9 cellular contexts compared by ENCODE assay signal in the genomic region with DNA sequence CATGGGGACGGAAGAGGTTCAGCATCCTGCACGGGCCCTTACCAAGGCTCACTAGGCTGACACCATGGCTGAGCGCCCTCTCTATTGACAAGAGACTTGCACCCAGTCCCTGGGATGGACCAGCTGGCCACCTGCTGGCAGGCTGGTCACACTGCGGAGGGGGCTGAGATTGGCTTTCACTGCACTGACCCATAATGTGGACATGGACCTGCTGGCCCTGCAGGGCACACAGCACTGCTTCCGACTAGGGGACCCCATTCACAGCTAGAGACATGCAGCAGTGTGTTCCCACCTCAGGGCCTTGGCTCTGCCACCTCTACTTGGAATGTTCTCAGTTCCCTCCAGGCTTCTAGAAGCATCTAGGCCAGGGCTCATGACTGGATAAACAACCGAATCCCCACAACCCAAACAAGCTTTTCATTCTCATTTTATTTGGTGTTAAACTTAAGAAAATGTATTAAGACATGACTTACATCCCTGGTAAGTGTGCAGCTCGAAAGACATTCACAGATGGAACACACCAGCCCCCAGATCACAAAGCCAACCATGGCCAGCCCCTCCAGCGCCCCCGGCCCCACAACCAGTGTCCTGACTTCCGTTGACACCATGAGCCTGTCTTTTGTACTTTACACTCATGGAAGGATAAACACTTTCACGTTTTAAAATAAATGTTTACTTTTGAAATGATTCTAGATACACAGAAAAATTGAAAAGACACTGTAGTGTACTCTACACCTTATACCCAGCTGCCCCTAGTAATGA. TPM values are rescaled to one million over a fixed set of nuclear protein-coding genes. Genes with fewer than 3 reads are reported as not detected.
DNase-seq lines count a peak whose midpoint lies in the region; ATAC-seq, FAIRE-seq and TF ChIP-seq lines count a peak whose summit lies in the region.
"Had no signal": no experiment of that assay in that cellular context is flagged by ENCODE, and none has a peak within 500 bp of the region (broad histone marks: within the 10 kb centered on the region; RNA-seq: fewer than 3 reads in every experiment).

No MANE protein-coding gene starts in this region.

- peak; percentile 75 to 96 for TF ChIP-seq RAD21 in K562 (CRISPR knock-in tag; conservative IDR thresholded peaks at IDR 0.05 in 1 of 2, IDR thresholded peaks at IDR 0.05 in 1 of 2)

- CTCF ChIA-PET in K562 (lab: Yijun Ruan, JAX; ENCODE audit: low intra/inter-chr PET ratio), result interaction anchor here (1.5 to 1.7 kb wide), 2 partner anchors 192 to 203 kb away, joined by 4 to 5 read pairs; no protein-coding TSS in a partner anchor

- DNase-seq in AG09319 (ENCODE audit: extremely low read depth, low read depth) (no peak), H4 (ENCODE audit: low spot score) (peak; percentile 48), T1000 (lab: John Stamatoyannopoulos, UW) (peak; percentile 25), K562 (ENCODE audit: extremely low read depth in 1 of 4, low spot score in 3 of 4) (peak; percentile 65 to 77 (median 72)), kidney epithelial cell (ENCODE audit: low read depth) (no peak), DMS79 treated with DMSO at 0.1 percent for 48 hours (lab: John Stamatoyannopoulos, UW) (no peak), GM12892 (ENCODE audit: insufficient read length) (no peak)
- DNase-seq in stimulated activated CD4-positive, alpha-beta T cell treated with anti-CD3 and anti-CD28 coated beads, TNF-alpha, amount 100 ng/mL, for 4 hours (ENCODE audit: low read depth in 3 of 3), result peak; percentile 11 to 19 (median 16)

- no peak overlapping the region for H2AFZ ChIP-seq in K562 (ENCODE audit: low read depth, low read length)

- no peak overlapping the region for H3K4me2 ChIP-seq in K562 (ENCODE audit: insufficient read depth, low read length)

- no TSS peak for BruUV-seq in K562 (replicated peaks; lab: Mats Ljungman, UMichigan)

- no peaks in the 10 kb centered on the region for H4K20me1 ChIP-seq in K562 (replicated peaks; ENCODE audit: control insufficient read depth, insufficient read depth, low read length)

- H3K9ac ChIP-seq in K562 (ENCODE audit: insufficient read depth in 1 of 2, low read depth in 2 of 2, low read length in 2 of 2), result no peak overlapping the region; a peak in 1 of 4 replicates

- peak; percentile 95 for TF ChIP-seq CTCF in AG09319 (IDR thresholded peaks at IDR 0.05; ENCODE audit: low read depth, low read length)
- TF ChIP-seq CTCF in K562 (IDR thresholded peaks at IDR 0.05 in 2 of 3, conservative IDR thresholded peaks at IDR 0.05 in 1 of 3; ENCODE audit: insufficient read depth in 2 of 3, low read depth in 1 of 3, low read length in 3 of 3), result peak; percentile 89 to 96 (median 93)
- peak; percentile 94 for TF ChIP-seq CTCF in kidney epithelial cell (IDR thresholded peaks at IDR 0.05; ENCODE audit: insufficient read depth, low read length, poor library complexity, severe bottlenecking)

- in situ Hi-C loops in K562 (cut with MboI), result no loop called here

- WGBS in K562 (ENCODE audit: insufficient coverage, low coverage, missing lambda C conversion rate), result 41% methylated on average over 11 of the region's 11 CpGs

- peak; percentile 95 for ATAC-seq in K562

- TF ChIP-seq POLR2A in K562 (conservative IDR thresholded peaks at IDR 0.05) (no peak), GM12892 (IDR thresholded peaks at IDR 0.05; ENCODE audit: low read depth, low read length) (no peak)

- H3K4me3 ChIP-seq in K562 (no peak overlapping the region), kidney epithelial cell (ENCODE audit: low read depth, low read length) (no peak overlapping the region)
- H3K4me3 ChIP-seq: HAP-1 had no signal

- FAIRE-seq in K562 (lab: Jason Lieb, UNC) (peak; percentile 67), GM12892 (lab: Jason Lieb, UNC) (no peak)

- no peak overlapping the region for H3K27ac ChIP-seq in K562 (ENCODE audit: extremely low read depth, low read depth, low read length)

- peaks cover 13 to 28% of the 10 kb centered on the region in 2 experiments; a peak in 3 of 5 replicates for H3K27me3 ChIP-seq in K562 (ENCODE audit: control insufficient read depth in 2 of 2, insufficient read depth in 2 of 2, low read length in 2 of 2)
- H3K27me3 ChIP-seq in kidney epithelial cell (ENCODE audit: control insufficient read depth, insufficient read depth, low read length), result peaks cover 6% of the 10 kb centered on the region

- no peak for TF ChIP-seq EP300 in K562 (IDR thresholded peaks at IDR 0.05; ENCODE audit: low read length)

- H3K79me2 ChIP-seq in K562 (ENCODE audit: control insufficient read depth, insufficient read depth, low read length), result no peaks in the 10 kb centered on the region

- POLR2A ChIA-PET in K562 (lab: Yijun Ruan, JAX), result interaction anchor here (0.5 to 1.3 kb wide), 4 partner anchors 19 to 684 kb away, joined by 3 to 5 read pairs (median 4); a partner anchor contains a TSS

- H3K4me1 ChIP-seq in K562 (replicated peaks in 1 of 2; ENCODE audit: control insufficient read depth in 2 of 2, insufficient read depth in 2 of 2, low read length in 2 of 2), result peaks cover 0 to 29% of the 10 kb centered on the region in 2 experiments; a peak in 2 of 5 replicates
- H3K4me1 ChIP-seq: HAP-1 had no signal

- intact Hi-C loops in K562 (cut with micrococcal nuclease), result loop anchor here (1.0 to 5.0 kb wide), 3 partner anchors 42 to 202 kb away; no protein-coding TSS in a partner anchor

- H3K9me1 ChIP-seq in K562 (ENCODE audit: control insufficient read depth, insufficient read depth, low read length), result no peaks in the 10 kb centered on the region

- H3K9me3 ChIP-seq in K562 (replicated peaks; ENCODE audit: control insufficient read depth, insufficient read depth, low read depth, low read length), result no peaks in the 10 kb centered on the region
- H3K9me3 ChIP-seq: HAP-1 had no signal

- no peaks in the 10 kb centered on the region for H3K36me3 ChIP-seq in K562 (ENCODE audit: control insufficient read depth, insufficient read depth, low read length)
- H3K36me3 ChIP-seq in kidney epithelial cell (ENCODE audit: control insufficient read depth, insufficient read depth, low read length), result no peaks in the 10 kb centered on the region
- H3K36me3 ChIP-seq: HAP-1 had no signal

RNA-seq across cellular contexts. Expression of a gene that starts 9.3 kb away (rescaled TPM):
- total RNA-seq in H4 (2014; rRNA removed; shearing (Covaris generic)), result not detected in 2 replicates
- not detected in 2 replicates for total RNA-seq in K562 (2011; cell fraction: chromatin; rRNA removed; ENCODE audit: low replicate concordance)
- total RNA-seq in K562 (2011; cell fraction: nucleolus; rRNA removed), result not detected in 2 replicates
- total RNA-seq in K562 (2011; cell fraction: nucleoplasm; rRNA removed), result not detected in 2 replicates
- not detected in 2 replicates for total RNA-seq in K562 (2014; rRNA removed)
- not detected in 2 replicates for total RNA-seq in K562 (2014; rRNA removed; fragmentation: Illumina TruSeq; extraction: Trizol)
- not detected in 2 replicates for total RNA-seq in K562 (2015; rRNA removed; fragmentation: Illumina TruSeq; extraction: Trizol)
- not detected in 2 replicates for total RNA-seq in K562 (2021)
- not detected in 2 replicates for polyA plus RNA-seq in K562 (2011; rRNA removed)
- not detected in 2 replicates for polyA plus RNA-seq in K562 (2011; cell fraction: cytosol; rRNA removed)
- polyA plus RNA-seq in K562 (2011; cell fraction: nucleus; rRNA removed), result not detected in 2 replicates
- not detected in 2 replicates for polyA plus RNA-seq in K562 (2012)
- polyA plus RNA-seq in K562 (2014; fragmentation: Illumina TruSeq; extraction: Trizol), result not detected in 2 replicates
- not detected for polyA plus RNA-seq in K562 (2014; fragmentation: Nextera tagmentation; extraction: Ambion mirVana)
- polyA plus RNA-seq in K562 (2014; rRNA removed), result not detected in 2 replicates
- not detected in 2 replicates for polyA minus RNA-seq in K562 (2011; rRNA and poly(A)+ RNA removed)
- not detected in 2 replicates for polyA minus RNA-seq in K562 (2011; cell fraction: cytosol; rRNA and poly(A)+ RNA removed)
- not detected in 2 replicates for polyA minus RNA-seq in K562 (2011; cell fraction: nucleus; rRNA and poly(A)+ RNA removed)
- not detected in 2 replicates for total RNA-seq in kidney epithelial cell
- not detected for polyA plus RNA-seq in GM12892 (2012; ENCODE audit: missing spikeins)

RNA-seq across cellular contexts. Expression of a gene that starts 18.9 kb away (rescaled TPM):
- 17.5 and 30.5 TPM in 2 replicates for total RNA-seq in H4 (2014; rRNA removed; shearing (Covaris generic))
- total RNA-seq in K562 (2011; cell fraction: chromatin; rRNA removed; ENCODE audit: low replicate concordance), result 64.2 and 253 TPM in 2 replicates
- total RNA-seq in K562 (2011; cell fraction: nucleolus; rRNA removed), result 186 and 214 TPM in 2 replicates
- 76.0 and 95.5 TPM in 2 replicates for total RNA-seq in K562 (2011; cell fraction: nucleoplasm; rRNA removed)
- total RNA-seq in K562 (2014; rRNA removed) (43.3 and 54.0 TPM in 2 replicates), K562 (2014; rRNA removed; fragmentation: Illumina TruSeq; extraction: Trizol) (10.4 and 11.0 TPM in 2 replicates), K562 (2015; rRNA removed; fragmentation: Illumina TruSeq; extraction: Trizol) (29.6 and 33.2 TPM in 2 replicates), K562 (2021) (46.5 and 53.4 TPM in 2 replicates), kidney epithelial cell (24.1 and 33.8 TPM in 2 replicates)
- polyA plus RNA-seq in K562 (2011; rRNA removed) (43.4 and 71.1 TPM in 2 replicates), K562 (2014; fragmentation: Illumina TruSeq; extraction: Trizol) (15.1 and 31.6 TPM in 2 replicates), K562 (2014; fragmentation: Nextera tagmentation; extraction: Ambion mirVana) (1 to 10 TPM; 1.1 to 1.7 TPM), K562 (2014; rRNA removed) (50.3 and 54.1 TPM in 2 replicates)
- polyA plus RNA-seq in K562 (2011; cell fraction: cytosol; rRNA removed), result 56.0 and 83.7 TPM in 2 replicates
- polyA plus RNA-seq in K562 (2011; cell fraction: nucleus; rRNA removed), result 333 and 422 TPM in 2 replicates
- polyA plus RNA-seq in K562 (2012), result 34.3 and 57.6 TPM in 2 replicates
- polyA minus RNA-seq in K562 (2011; rRNA and poly(A)+ RNA removed), result 22.8 and 30.5 TPM in 2 replicates
- polyA minus RNA-seq in K562 (2011; cell fraction: cytosol; rRNA and poly(A)+ RNA removed), result 36.4 and 38.9 TPM in 2 replicates
- polyA minus RNA-seq in K562 (2011; cell fraction: nucleus; rRNA and poly(A)+ RNA removed), result 70.3 and 82.3 TPM in 2 replicates
- 12.6 TPM for polyA plus RNA-seq in GM12892 (2012; ENCODE audit: missing spikeins)

RNA-seq across cellular contexts. Expression of a gene that starts 23.1 kb away (rescaled TPM):
- total RNA-seq in H4 (2014; rRNA removed; shearing (Covaris generic)), result not detected in 2 replicates
- total RNA-seq in K562 (2011; cell fraction: chromatin; rRNA removed; ENCODE audit: low replicate concordance), result 0.44 TPM in 1 of 2 replicates, not detected in the other
- not detected in 2 replicates for total RNA-seq in K562 (2011; cell fraction: nucleolus; rRNA removed)
- total RNA-seq in K562 (2011; cell fraction: nucleoplasm; rRNA removed), result 0.31 TPM in 1 of 2 replicates, not detected in the other
- total RNA-seq in K562 (2014; rRNA removed), result 0.05 TPM in 1 of 2 replicates, not detected in the other
- not detected in 2 replicates for total RNA-seq in K562 (2014; rRNA removed; fragmentation: Illumina TruSeq; extraction: Trizol)
- total RNA-seq in K562 (2015; rRNA removed; fragmentation: Illumina TruSeq; extraction: Trizol), result not detected in 2 replicates
- 0.09 TPM in 1 of 2 replicates, not detected in the other for total RNA-seq in K562 (2021)
- 0.07 and 0.08 TPM in 2 replicates for polyA plus RNA-seq in K562 (2011; rRNA removed)
- 0.03 and 0.04 TPM in 2 replicates for polyA plus RNA-seq in K562 (2011; cell fraction: cytosol; rRNA removed)
- polyA plus RNA-seq in K562 (2011; cell fraction: nucleus; rRNA removed), result 0.07 and 0.08 TPM in 2 replicates
- 0.16 and 0.17 TPM in 2 replicates for polyA plus RNA-seq in K562 (2012)
- polyA plus RNA-seq in K562 (2014; fragmentation: Illumina TruSeq; extraction: Trizol), result 0.19 TPM in 1 of 2 replicates, not detected in the other
- not detected for polyA plus RNA-seq in K562 (2014; fragmentation: Nextera tagmentation; extraction: Ambion mirVana)
- polyA plus RNA-seq in K562 (2014; rRNA removed), result not detected in 2 replicates
- polyA minus RNA-seq in K562 (2011; rRNA and poly(A)+ RNA removed), result not detected in 2 replicates
- polyA minus RNA-seq in K562 (2011; cell fraction: cytosol; rRNA and poly(A)+ RNA removed), result not detected in 2 replicates
- not detected in 2 replicates for polyA minus RNA-seq in K562 (2011; cell fraction: nucleus; rRNA and poly(A)+ RNA removed)
- 0.07 TPM in 1 of 2 replicates, not detected in the other for total RNA-seq in kidney epithelial cell
- 0.34 TPM for polyA plus RNA-seq in GM12892 (2012; ENCODE audit: missing spikeins)

RNA-seq across cellular contexts. Expression of a gene that starts 27.1 kb away (rescaled TPM):
- total RNA-seq in H4 (2014; rRNA removed; shearing (Covaris generic)), result not detected in 2 replicates
- total RNA-seq in K562 (2011; cell fraction: chromatin; rRNA removed; ENCODE audit: low replicate concordance), result 0.55 and 2.4 TPM in 2 replicates
- 0.92 and 2.0 TPM in 2 replicates for total RNA-seq in K562 (2011; cell fraction: nucleolus; rRNA removed)
- 0.76 and 2.0 TPM in 2 replicates for total RNA-seq in K562 (2011; cell fraction: nucleoplasm; rRNA removed)
- 0.18 TPM in 1 of 2 replicates, not detected in the other for total RNA-seq in K562 (2014; rRNA removed)
- not detected in 2 replicates for total RNA-seq in K562 (2014; rRNA removed; fragmentation: Illumina TruSeq; extraction: Trizol)
- not detected in 2 replicates for total RNA-seq in K562 (2015; rRNA removed; fragmentation: Illumina TruSeq; extraction: Trizol)
- total RNA-seq in K562 (2021), result 0.07 and 0.18 TPM in 2 replicates
- polyA plus RNA-seq in K562 (2011; rRNA removed), result 0.10 and 0.45 TPM in 2 replicates
- polyA plus RNA-seq in K562 (2011; cell fraction: cytosol; rRNA removed), result 0.24 and 1.1 TPM in 2 replicates
- 4.6 and 6.0 TPM in 2 replicates for polyA plus RNA-seq in K562 (2011; cell fraction: nucleus; rRNA removed)
- 0.14 and 0.35 TPM in 2 replicates for polyA plus RNA-seq in K562 (2012)
- 0.10 TPM in 1 of 2 replicates, not detected in the other for polyA plus RNA-seq in K562 (2014; fragmentation: Illumina TruSeq; extraction: Trizol)
- under 1 TPM in 1 of 2 experiments, not detected in 1; 0.03 TPM for polyA plus RNA-seq in K562 (2014; fragmentation: Nextera tagmentation; extraction: Ambion mirVana)
- polyA plus RNA-seq in K562 (2014; rRNA removed), result 0.37 TPM in 1 of 2 replicates, not detected in the other
- 0.07 TPM in 1 of 2 replicates, not detected in the other for polyA minus RNA-seq in K562 (2011; rRNA and poly(A)+ RNA removed)
- polyA minus RNA-seq in K562 (2011; cell fraction: cytosol; rRNA and poly(A)+ RNA removed), result not detected in 2 replicates
- 0.56 and 0.94 TPM in 2 replicates for polyA minus RNA-seq in K562 (2011; cell fraction: nucleus; rRNA and poly(A)+ RNA removed)
- total RNA-seq in kidney epithelial cell, result not detected in 2 replicates
- polyA plus RNA-seq in GM12892 (2012; ENCODE audit: missing spikeins), result 0.34 TPM

RNA-seq across cellular contexts. Expression of a gene that starts 48.8 kb away (rescaled TPM):
- total RNA-seq in H4 (2014; rRNA removed; shearing (Covaris generic)), result not detected in 2 replicates
- 1.2 and 5.1 TPM in 2 replicates for total RNA-seq in K562 (2011; cell fraction: chromatin; rRNA removed; ENCODE audit: low replicate concordance)
- total RNA-seq in K562 (2011; cell fraction: nucleolus; rRNA removed), result 3.3 and 5.3 TPM in 2 replicates
- total RNA-seq in K562 (2011; cell fraction: nucleoplasm; rRNA removed), result 1.8 and 2.3 TPM in 2 replicates
- total RNA-seq in K562 (2014; rRNA removed) (0.64 and 1.6 TPM in 2 replicates), K562 (2014; rRNA removed; fragmentation: Illumina TruSeq; extraction: Trizol) (0.32 and 0.40 TPM in 2 replicates), K562 (2015; rRNA removed; fragmentation: Illumina TruSeq; extraction: Trizol) (0.19 and 0.29 TPM in 2 replicates), K562 (2021) (1.1 TPM in 2 replicates), kidney epithelial cell (0.50 and 1.6 TPM in 2 replicates)
- polyA plus RNA-seq in K562 (2011; rRNA removed) (1.4 and 4.0 TPM in 2 replicates), K562 (2014; fragmentation: Illumina TruSeq; extraction: Trizol) (0.97 and 1.1 TPM in 2 replicates), K562 (2014; fragmentation: Nextera tagmentation; extraction: Ambion mirVana) (under 1 TPM; 0.08 to 0.49 TPM), K562 (2014; rRNA removed) (1.2 and 1.7 TPM in 2 replicates)
- polyA plus RNA-seq in K562 (2011; cell fraction: cytosol; rRNA removed), result 3.6 and 5.5 TPM in 2 replicates
- 22.9 and 26.0 TPM in 2 replicates for polyA plus RNA-seq in K562 (2011; cell fraction: nucleus; rRNA removed)
- polyA plus RNA-seq in K562 (2012), result 0.48 and 1.8 TPM in 2 replicates
- 0.99 and 1.2 TPM in 2 replicates for polyA minus RNA-seq in K562 (2011; rRNA and poly(A)+ RNA removed)
- polyA minus RNA-seq in K562 (2011; cell fraction: cytosol; rRNA and poly(A)+ RNA removed), result 1.0 TPM in 1 of 2 replicates, not detected in the other
- 1.5 and 2.3 TPM in 2 replicates for polyA minus RNA-seq in K562 (2011; cell fraction: nucleus; rRNA and poly(A)+ RNA removed)
- polyA plus RNA-seq in GM12892 (2012; ENCODE audit: missing spikeins), result not detected

Comparison
In these comparisons a context has a peak if more than half of its experiments do, and no peak if none do; other contexts are left out.
1. DNase-seq: peak in H4 (single experiment), T1000 (single experiment), K562 (4 of 4) and stimulated activated CD4-positive, alpha-beta T cell treated with anti-CD3 and anti-CD28 coated beads, TNF-alpha, amount 100 ng/mL, for 4 hours (3 of 3); none in AG09319 (single experiment), kidney epithelial cell (single experiment), DMS79 treated with DMSO at 0.1 percent for 48 hours (single experiment) and GM12892 (single experiment).
2. Peak in every context shown above with its lines, with median percentiles within 50 percentile points of each other: CTCF ChIP-seq.